ENCODE assay signal across 15 cellular contexts in the genomic region with DNA sequence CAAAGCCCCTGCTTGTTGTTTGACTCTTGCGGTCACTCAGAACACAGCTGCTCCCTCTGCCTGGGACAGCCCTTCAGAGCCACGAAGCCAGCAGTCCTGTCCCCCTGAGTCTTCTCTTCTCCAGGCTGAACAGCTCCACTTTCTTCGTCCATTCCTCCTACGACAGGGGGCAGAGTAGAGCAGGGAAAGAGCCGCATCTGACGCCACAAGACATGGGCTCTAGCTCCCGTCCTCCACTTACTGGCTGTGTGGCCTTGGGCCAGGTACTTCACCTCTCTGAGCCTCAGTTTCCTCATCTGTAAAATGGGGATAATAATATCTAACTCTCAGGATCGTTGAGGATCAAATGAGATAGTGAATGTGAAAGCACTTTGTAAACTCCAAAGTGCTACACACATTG. TPM values are rescaled to one million over a fixed set of nuclear protein-coding genes. Genes with fewer than 3 reads are reported as not detected.
DNase-seq lines count a peak whose midpoint lies in the region; ATAC-seq and TF ChIP-seq lines count a peak whose summit lies in the region.
"Had no signal": no experiment of that assay in that cellular context is flagged by ENCODE, and none has a peak within 500 bp of the region (broad histone marks: within the 10 kb centered on the region; RNA-seq: fewer than 3 reads in every experiment).

No MANE protein-coding gene starts in this region.

- H3K27ac ChIP-seq in GM23248 (no peak overlapping the region), Panc1 (ENCODE audit: low read length) (no peak overlapping the region), upper lobe of left lung (no peak overlapping the region)
- H3K27ac ChIP-seq: SJCRH30 had no signal

- no peak overlapping the region for H3K4me3 ChIP-seq in BJ (ENCODE audit: low read depth, low read length)
- no peak overlapping the region for H3K4me3 ChIP-seq in GM23248
- no peak overlapping the region for H3K4me3 ChIP-seq in Panc1 (ENCODE audit: low read depth in 2 of 2, low read length in 2 of 2)
- H3K4me3 ChIP-seq in fibroblast of pulmonary artery (replicated peaks; ENCODE audit: low read depth, low read length), result no peak overlapping the region
- H3K4me3 ChIP-seq in upper lobe of left lung, result no peak overlapping the region
- H3K4me3 ChIP-seq: SJCRH30 had no signal

- H3K36me3 ChIP-seq in BJ (ENCODE audit: control insufficient read depth, insufficient read depth, low read length), result no peaks in the 10 kb centered on the region
- no peaks in the 10 kb centered on the region for H3K36me3 ChIP-seq in GM23248 (ENCODE audit: low read depth)
- H3K36me3 ChIP-seq in Panc1 (ENCODE audit: control insufficient read depth, insufficient read depth, low read length), result no peaks in the 10 kb centered on the region
- no peaks in the 10 kb centered on the region for H3K36me3 ChIP-seq in upper lobe of left lung
- H3K36me3 ChIP-seq: SJCRH30 had no signal

- H3F3A ChIP-seq in GM23248 (ENCODE audit: insufficient read depth), result no peaks in the 10 kb centered on the region

- TF ChIP-seq POLR2A in upper lobe of left lung (IDR thresholded peaks at IDR 0.05), result no peak

- H3K79me2 ChIP-seq in GM23248 (ENCODE audit: insufficient read depth), result no peaks in the 10 kb centered on the region

- WGBS in GM23248 (ENCODE audit: low coverage in 1 of 2, low lambda C conversion rate in 2 of 2, missing lambda C conversion rate in 2 of 2), 2 experiments, result 33 to 37% methylated on average over 8 of the region's 8 CpGs
- WGBS in upper lobe of left lung, 2 donors, result 67 to 70% methylated on average over 8 of the region's 8 CpGs

- H3K4me1 ChIP-seq in GM23248 (ENCODE audit: insufficient read depth) (peaks cover 13% of the 10 kb centered on the region), Panc1 (ENCODE audit: control insufficient read depth, insufficient read depth, low read length) (no peaks in the 10 kb centered on the region), upper lobe of left lung (peaks cover 7 to 15% (median 11%) of the 10 kb centered on the region in 4 donors)
- H3K4me1 ChIP-seq: SJCRH30 had no signal

- no peak overlapping the region for H3K4me2 ChIP-seq in GM23248 (ENCODE audit: unreplicated experiment)

- H3K9me2 ChIP-seq in GM23248 (ENCODE audit: insufficient read depth), result no peaks in the 10 kb centered on the region

- H3K9ac ChIP-seq in GM23248, result no peak overlapping the region

- TF ChIP-seq CTCF in BJ (IDR thresholded peaks at IDR 0.05; ENCODE audit: insufficient read depth, low read depth, low read length) (0 out of 2 replicates have a peak, but pooled peaks have one; percentile 24), Panc1 (IDR thresholded peaks at IDR 0.05) (peak; percentile 64; the same call in 1 of the 2 replicates), fibroblast of pulmonary artery (IDR thresholded peaks at IDR 0.05; ENCODE audit: low read length, missing control alignments) (peak; percentile 25), upper lobe of left lung (IDR thresholded peaks at IDR 0.05) (no peak)

- CTCF ChIA-PET in BJ (lab: Yijun Ruan, JAX) (interaction anchor here (0.7 to 5.9 kb wide), 17 partner anchors 8 to 249 kb away, joined by 3 to 76 read pairs (median 4); no protein-coding TSS in a partner anchor), Panc1 (lab: Charles Lee) (interaction anchor here (0.6 to 4.3 kb wide), 11 partner anchors 9 to 1398 kb away, joined by 3 to 70 read pairs (median 3); no protein-coding TSS in a partner anchor)

- POLR2A ChIA-PET in BJ (lab: Charles Lee) (no interaction called here), Panc1 (lab: Charles Lee) (no interaction called here)

- DNase-seq in BJ (ENCODE audit: low read depth), result no peak
- peak; percentile 53 for DNase-seq in GM23248
- no peak for DNase-seq in Panc1 (ENCODE audit: low read depth, low spot score)
- DNase-seq in fibroblast of pulmonary artery (ENCODE audit: low read depth), result no peak
- DNase-seq in LoVo (ENCODE audit: low spot score), result no peak
- no peak for DNase-seq in upper lobe of left lung
- no peak for DNase-seq in RKO (ENCODE audit: low spot score)
- DNase-seq: CD8-positive, alpha-beta T cell; central memory CD4-positive, alpha-beta T cell; NCI-H1048; NCI-H524; retina; SJCRH30 had no signal

- ATAC-seq in Panc1 (peak; percentile 55), GM18858 (IDR thresholded peaks at IDR 0.05; ENCODE audit: unreplicated experiment) (no peak), upper lobe of left lung (ENCODE audit: low FRiP score in 2 of 2) (no peak)
- ATAC-seq: CD8-positive, alpha-beta T cell had no signal

- in situ Hi-C loops in GM23248 (cut with MboI) (no loop called here), Panc1 (cut with HindIII; ENCODE audit: low pct_unique_long_range_greater_than_20kb, low sequenced_read_pairs) (no loop called here)

- intact Hi-C loops in Panc1 (cut with micrococcal nuclease; ENCODE audit: unreplicated experiment), result no loop called here

- H3K9me3 ChIP-seq in GM23248 (ENCODE audit: low read depth) (no peaks in the 10 kb centered on the region), Panc1 (ENCODE audit: control insufficient read depth, insufficient read depth, low read depth, low read length) (no peaks in the 10 kb centered on the region), upper lobe of left lung (no peaks in the 10 kb centered on the region)
- H3K9me3 ChIP-seq: SJCRH30 had no signal

- no TSS peak for BruUV-seq in Panc1 (replicated peaks; lab: Mats Ljungman, UMichigan)

- no peaks in the 10 kb centered on the region for H4K20me1 ChIP-seq in GM23248 (ENCODE audit: insufficient read depth)

- no peak overlapping the region for H2AFZ ChIP-seq in GM23248

- no peak for TF ChIP-seq EP300 in upper lobe of left lung (IDR thresholded peaks at IDR 0.05)

- H3K27me3 ChIP-seq in BJ (ENCODE audit: control insufficient read depth, insufficient read depth, low read length) (no peaks in the 10 kb centered on the region), GM23248 (replicated peaks; ENCODE audit: insufficient read depth) (no peaks in the 10 kb centered on the region), Panc1 (ENCODE audit: control insufficient read depth, insufficient read depth, low read length) (no peaks in the 10 kb centered on the region), upper lobe of left lung (no peaks in the 10 kb centered on the region)
- H3K27me3 ChIP-seq: SJCRH30 had no signal

RNA-seq across cellular contexts. Expression of a gene that starts 29.9 kb away (rescaled TPM):
- 0.09 TPM in 1 of 2 replicates, not detected in the other for polyA plus RNA-seq in BJ (2011; rRNA removed)
- polyA minus RNA-seq in BJ (2011; rRNA and poly(A)+ RNA removed), result not detected in 2 replicates
- not detected in 2 replicates for total RNA-seq in GM23248 (2014; rRNA removed; shearing (Covaris generic))
- not detected in 2 replicates for polyA plus RNA-seq in GM23248 (2016; fragmentation: Nextera tagmentation; extraction: Ambion mirVana)
- 0.15 TPM for total RNA-seq in Panc1 (2021; ENCODE audit: unreplicated experiment)
- 0.34 TPM for polyA plus RNA-seq in Panc1 (2012; ENCODE audit: insufficient read length)
- total RNA-seq in upper lobe of left lung, result 1 to 10 TPM in 3 of 6 donors, not detected in 3; 1.3 to 3.1 (median 1.5) TPM
- total RNA-seq: activated T-helper 2 cell treated with anti-CD3 and anti-CD28 coated beads, Interferon-gamma antibody, Interleukin-2, Interleukin-4, amounts not matched to agents 10 μg/mL and 5 μg/mL and 100 μg/mL, durations not matched to agents 14 hours and 24 hours and 36 hours; CD8-positive, alpha-beta T cell; SJCRH30 had no signal

RNA-seq across cellular contexts. Expression of a gene that starts 47.3 kb away (rescaled TPM):
- polyA plus RNA-seq in BJ (2011; rRNA removed) (4.5 and 7.9 TPM in 2 replicates), GM23248 (2016; fragmentation: Nextera tagmentation; extraction: Ambion mirVana) (0.79 and 1.2 TPM in 2 replicates)
- polyA minus RNA-seq in BJ (2011; rRNA and poly(A)+ RNA removed), result 16.8 and 18.3 TPM in 2 replicates
- total RNA-seq in GM23248 (2014; rRNA removed; shearing (Covaris generic)), result 11.1 and 15.8 TPM in 2 replicates
- total RNA-seq in Panc1 (2021; ENCODE audit: unreplicated experiment) (23.6 TPM), upper lobe of left lung (10 to 100 TPM; 13.4 to 34.3 (median 22.8) TPM)
- polyA plus RNA-seq in Panc1 (2012; ENCODE audit: insufficient read length), result 11.1 TPM

Comparison
In these comparisons a context has a peak if more than half of its experiments do, and no peak if none do; other contexts are left out.
1. CTCF ChIP-seq: peak in BJ (single experiment), Panc1 (single experiment) and fibroblast of pulmonary artery (single experiment); none in upper lobe of left lung (0 of 6).